29 cellular contexts compared by ENCODE assay signal in genomic region chr14:37061697-37062096, GRCh38.
DNase-seq lines count a peak whose midpoint lies in the region; ATAC-seq and TF ChIP-seq lines count a peak whose summit lies in the region.
"Had no signal": no experiment of that assay in that cellular context is flagged by ENCODE, and none has a peak within 500 bp of the region (broad histone marks: within the 10 kb centered on the region; RNA-seq: fewer than 3 reads in every experiment).

No MANE protein-coding gene starts in this region.

- no peak overlapping the region for H3K27ac Mint-ChIP-seq in GM23338
- H3K27ac Mint-ChIP-seq in T-helper 2 cell treated with Interferon-gamma antibody and Interleukin-4, amounts not matched to agents 5 μg/mL and 100 μg/mL, for 36 hours = no peak overlapping the region
- H3K27ac Mint-ChIP-seq: activated T-helper 17 cell treated with anti-CD3 and anti-CD28 coated beads, Interleukin-2, amount 50 U/mL, for 72 hours had no signal

- H3K36me3 Mint-ChIP-seq in GM23338 (ENCODE audit: low read depth) = no peaks in the 10 kb centered on the region
- no peaks in the 10 kb centered on the region for H3K36me3 Mint-ChIP-seq in T-helper 2 cell treated with Interferon-gamma antibody and Interleukin-4, amounts not matched to agents 5 μg/mL and 100 μg/mL, for 36 hours (ENCODE audit: low read depth)

- H3K4me3 Mint-ChIP-seq in GM23338 = no peak overlapping the region
- H3K4me3 Mint-ChIP-seq in T-helper 2 cell treated with Interferon-gamma antibody and Interleukin-4, amounts not matched to agents 5 μg/mL and 100 μg/mL, for 36 hours = no peak overlapping the region
- H3K4me3 Mint-ChIP-seq: activated T-helper 17 cell treated with anti-CD3 and anti-CD28 coated beads, Interleukin-2, amount 50 U/mL, for 72 hours; stimulated activated naive CD8-positive, alpha-beta T cell treated with anti-CD3 and anti-CD28 coated beads, Interleukin-15, amount 100 ng/mL, for 72 hours had no signal

- H3F3A ChIP-seq in GM23338 (replicated peaks; ENCODE audit: low read depth) = no peaks in the 10 kb centered on the region

- ATAC-seq in GM23338 (no peak), GM18502 (IDR thresholded peaks at IDR 0.05; ENCODE audit: poor library complexity, unreplicated experiment) (no peak), psoas muscle (no peak)
- ATAC-seq: activated T-helper 17 cell treated with anti-CD3 and anti-CD28 coated beads, Interleukin-2, amount 50 U/mL, for 72 hours; left lobe of liver; stimulated activated naive CD8-positive, alpha-beta T cell treated with anti-CD3 and anti-CD28 coated beads, Interleukin-15, amount 100 ng/mL, for 72 hours had no signal

- H3K27me3 Mint-ChIP-seq in GM23338 (ENCODE audit: insufficient read depth, low read depth, poor library complexity) = no peaks in the 10 kb centered on the region
- no peaks in the 10 kb centered on the region for H3K27me3 Mint-ChIP-seq in T-helper 2 cell treated with Interferon-gamma antibody and Interleukin-4, amounts not matched to agents 5 μg/mL and 100 μg/mL, for 36 hours (ENCODE audit: low read depth)
- H3K27me3 Mint-ChIP-seq: activated T-helper 17 cell treated with anti-CD3 and anti-CD28 coated beads, Interleukin-2, amount 50 U/mL, for 72 hours; stimulated activated naive CD8-positive, alpha-beta T cell treated with anti-CD3 and anti-CD28 coated beads, Interleukin-15, amount 100 ng/mL, for 72 hours had no signal

- intact Hi-C loops in psoas muscle (cut with DNase I) = no loop called here

- no peak overlapping the region for H2AFZ ChIP-seq in GM23338

- H3K27ac ChIP-seq in GM23338 (ENCODE audit: low read depth) = 0 out of 2 replicates have a peak overlapping the region, but pooled peaks have one; percentile 23
- H3K27ac ChIP-seq in psoas muscle = no peak overlapping the region
- H3K27ac ChIP-seq: BLaER1 treated with 17β-estradiol and CSF1 and Interleukin-3, amounts not matched to agents 10 nM and 100 nM; colonic mucosa; epithelial cell of prostate; HL-60; right atrium auricular region; WERI-Rb-1 had no signal

- H3K9me2 ChIP-seq in GM23338 (ENCODE audit: insufficient read depth) = peaks cover 4% of the 10 kb centered on the region; the same call in 1 of the 2 replicates

- no peaks in the 10 kb centered on the region for H4K20me1 ChIP-seq in GM23338 (replicated peaks; ENCODE audit: insufficient read depth)
- H4K20me1 ChIP-seq: BLaER1 treated with 17β-estradiol and CSF1 and Interleukin-3, amounts not matched to agents 10 nM and 100 nM had no signal

- H3K4me3 ChIP-seq in GM23338 (no peak overlapping the region), astrocyte of the spinal cord (ENCODE audit: low read depth, low read length) (no peak overlapping the region), psoas muscle (no peak overlapping the region)
- H3K4me3 ChIP-seq: BLaER1 treated with 17β-estradiol and CSF1 and Interleukin-3, amounts not matched to agents 10 nM and 100 nM; colonic mucosa; right atrium auricular region; smooth muscle cell had no signal

- in situ Hi-C loops in astrocyte of the spinal cord (cut with HindIII; ENCODE audit: low sequenced_read_pairs) = no loop called here

- H3K27me3 ChIP-seq in GM23338 (ENCODE audit: insufficient read depth) (no peaks in the 10 kb centered on the region), psoas muscle (ENCODE audit: insufficient read depth in 3 of 3, low read length in 2 of 3) (no peaks in the 10 kb centered on the region)
- H3K27me3 ChIP-seq: BLaER1 treated with 17β-estradiol and CSF1 and Interleukin-3, amounts not matched to agents 10 nM and 100 nM; colonic mucosa; right atrium auricular region had no signal

- DNase-seq in GM23338 (ENCODE audit: low spot score) (no peak), NCI-H187 treated with DMSO at 0.1 percent for 48 hours (lab: John Stamatoyannopoulos, UW) (peak; percentile 54), astrocyte of the spinal cord (ENCODE audit: low read depth, low spot score) (peak; percentile 81), smooth muscle cell of the brain vasculature (ENCODE audit: low read depth, low spot score) (peak; percentile 44), psoas muscle (no peak)
- DNase-seq in T-helper 2 cell treated with Interferon-gamma antibody and Interleukin-4, amounts not matched to agents 5 μg/mL and 100 μg/mL, for 36 hours (ENCODE audit: low spot score) = no peak
- DNase-seq: activated CD4-positive, alpha-beta T cell treated with anti-CD3 and anti-CD28 coated beads for 48 hours; activated naive CD4-positive, alpha-beta T cell treated with anti-CD3 and anti-CD28 coated beads, Interleukin-2, amount 50 U/mL, for 16 hours; amygdala; colonic mucosa; DMS153; effector CD8-positive, alpha-beta T cell; GDM1; glutamatergic neuron; HCEC 1CT; KG1; NCI-H146; SIG-M5; stimulated activated CD4-positive, alpha-beta T cell treated with anti-CD3 and anti-CD28 coated beads, Interleukin-1b, Interleukin-23, amount 100 ng/mL, for 48 hours; stimulated activated naive CD8-positive, alpha-beta T cell treated with anti-CD3 and anti-CD28 coated beads, Interleukin-15, amount 100 ng/mL, for 72 hours; WERI-Rb-1 had no signal

- no peaks in the 10 kb centered on the region for H3K9me3 Mint-ChIP-seq in GM23338
- H3K9me3 Mint-ChIP-seq in T-helper 2 cell treated with Interferon-gamma antibody and Interleukin-4, amounts not matched to agents 5 μg/mL and 100 μg/mL, for 36 hours = peaks cover under 1% of the 10 kb centered on the region

- no peaks in the 10 kb centered on the region for H3K79me2 ChIP-seq in GM23338 (replicated peaks; ENCODE audit: insufficient read depth)

- peaks cover 32% of the 10 kb centered on the region for H3K4me1 Mint-ChIP-seq in GM23338
- H3K4me1 Mint-ChIP-seq in T-helper 2 cell treated with Interferon-gamma antibody and Interleukin-4, amounts not matched to agents 5 μg/mL and 100 μg/mL, for 36 hours (ENCODE audit: low read depth) = no peaks in the 10 kb centered on the region
- H3K4me1 Mint-ChIP-seq: activated T-helper 17 cell treated with anti-CD3 and anti-CD28 coated beads, Interleukin-2, amount 50 U/mL, for 72 hours; stimulated activated naive CD8-positive, alpha-beta T cell treated with anti-CD3 and anti-CD28 coated beads, Interleukin-15, amount 100 ng/mL, for 72 hours had no signal

- WGBS in psoas muscle, 3 donors = 51 to 72% (median 68%) methylated on average over 1 of the region's 1 CpG

- no peaks in the 10 kb centered on the region for H3K36me3 ChIP-seq in GM23338 (ENCODE audit: insufficient read depth)
- H3K36me3 ChIP-seq in psoas muscle (ENCODE audit: insufficient read depth in 1 of 2, low read depth in 1 of 2) = no peaks in the 10 kb centered on the region
- H3K36me3 ChIP-seq: BLaER1 treated with 17β-estradiol and CSF1 and Interleukin-3, amounts not matched to agents 10 nM and 100 nM; colonic mucosa; right atrium auricular region; WERI-Rb-1 had no signal

- H3K9me3 ChIP-seq in psoas muscle = no peaks in the 10 kb centered on the region
- H3K9me3 ChIP-seq: BLaER1 treated with 17β-estradiol and CSF1 and Interleukin-3, amounts not matched to agents 10 nM and 100 nM; colonic mucosa; right atrium auricular region had no signal

- H3K4me1 ChIP-seq in GM23338 (ENCODE audit: insufficient read depth) (peaks cover 26% of the 10 kb centered on the region), psoas muscle (no peaks in the 10 kb centered on the region)
- H3K4me1 ChIP-seq: BLaER1 treated with 17β-estradiol and CSF1 and Interleukin-3, amounts not matched to agents 10 nM and 100 nM; colonic mucosa; right atrium auricular region had no signal

- no peak overlapping the region for H3K4me2 ChIP-seq in GM23338
- H3K4me2 ChIP-seq: BLaER1 treated with 17β-estradiol and CSF1 and Interleukin-3, amounts not matched to agents 10 nM and 100 nM; smooth muscle cell had no signal

- no peak for TF ChIP-seq CTCF in GM23338 (conservative IDR thresholded peaks at IDR 0.05; ENCODE audit: low read depth in 2 of 2)
- TF ChIP-seq CTCF in astrocyte of the spinal cord (IDR thresholded peaks at IDR 0.05; ENCODE audit: low read depth, low read length) = no peak
- no peak for TF ChIP-seq CTCF in psoas muscle (IDR thresholded peaks at IDR 0.05)

TF ChIP-seq in GM23338, 12 proteins besides CTCF, POLR2A, EP300 and RAD21:
- TF ChIP-seq ETS1 (IDR thresholded peaks at IDR 0.05) = no peak
- no peak for TF ChIP-seq STAT1 (IDR thresholded peaks at IDR 0.05; ENCODE audit: unreplicated experiment)
- TF ChIP-seq ZNF114 (CRISPR knock-in tag; IDR thresholded peaks at IDR 0.05) = no peak
- TF ChIP-seq ZNF331 (CRISPR knock-in tag; IDR thresholded peaks at IDR 0.05; ENCODE audit: low read depth) = no peak
TF ChIP-seq in GM23338: peak in this region for 0.

Comparison
In these comparisons a context has a peak if more than half of its experiments do, and no peak if none do; other contexts are left out.
1. DNase-seq: peak in NCI-H187 treated with DMSO at 0.1 percent for 48 hours (single experiment), astrocyte of the spinal cord (single experiment) and smooth muscle cell of the brain vasculature (single experiment); none in GM23338 (single experiment), T-helper 2 cell treated with Interferon-gamma antibody and Interleukin-4, amounts not matched to agents 5 μg/mL and 100 μg/mL, for 36 hours (single experiment) and psoas muscle (0 of 2).